ENCODE assay signal across 10 cellular contexts in genomic region chr12:122880155-122880605, GRCh38. TPM values are rescaled to one million over a fixed set of nuclear protein-coding genes. Genes with fewer than 3 reads are reported as not detected.
DNase-seq lines count a peak whose midpoint lies in the region; ATAC-seq and TF ChIP-seq lines count a peak whose summit lies in the region.
"Had no signal": no experiment of that assay in that cellular context is flagged by ENCODE, and none has a peak within 500 bp of the region (broad histone marks: within the 10 kb centered on the region; RNA-seq: fewer than 3 reads in every experiment).

No MANE protein-coding gene starts in this region.

- peak overlapping the region; percentile 5 for H3K9ac ChIP-seq in skeletal muscle satellite cell (ENCODE audit: low read depth, low read length)

- ATAC-seq in HG02973 (IDR thresholded peaks at IDR 0.05; ENCODE audit: unreplicated experiment), result no peak

- H3K4me1 ChIP-seq in SJCRH30 (peaks cover 34% of the 10 kb centered on the region), hepatocyte (ENCODE audit: insufficient read depth) (peaks cover 28% of the 10 kb centered on the region), skeletal muscle satellite cell (ENCODE audit: control insufficient read depth, insufficient read depth, low read length) (peaks cover 32% of the 10 kb centered on the region)

- peak overlapping the region; percentile 42 for H3K27ac ChIP-seq in SJCRH30
- H3K27ac ChIP-seq in hepatocyte, result peak overlapping the region; percentile 77

- no peak overlapping the region for H3K4me3 ChIP-seq in SJCRH30
- no peak overlapping the region for H3K4me3 ChIP-seq in hepatocyte
- H3K4me3 ChIP-seq in skeletal muscle satellite cell (ENCODE audit: low read length), result peak overlapping the region; percentile 3
- H3K4me3 ChIP-seq: lung had no signal

- 65% methylated on average over 9 of the region's 9 CpGs for WGBS in hepatocyte (ENCODE audit: low lambda C conversion rate, missing lambda C conversion rate)

- H3K79me2 ChIP-seq in hepatocyte, result peaks cover 99% of the 10 kb centered on the region

- TF ChIP-seq CTCF in hepatocyte (IDR thresholded peaks at IDR 0.05; ENCODE audit: poor library complexity), result no peak

- no peaks in the 10 kb centered on the region for H3K9me2 ChIP-seq in hepatocyte (replicated peaks; ENCODE audit: insufficient read depth)

- no peak overlapping the region for H2AFZ ChIP-seq in hepatocyte

- H3K36me3 ChIP-seq in SJCRH30 (no peaks in the 10 kb centered on the region), hepatocyte (replicated peaks; ENCODE audit: insufficient read depth, low read depth) (no peaks in the 10 kb centered on the region), skeletal muscle satellite cell (ENCODE audit: insufficient read depth, low read length) (peaks cover 3% of the 10 kb centered on the region)

- peaks cover 85% of the 10 kb centered on the region for H4K20me1 ChIP-seq in hepatocyte (ENCODE audit: insufficient read depth, poor library complexity, severe bottlenecking)

- DNase-seq in EH (ENCODE audit: low read depth) (peak; percentile 67), SJCRH30 (peak in 1 of 2 experiments; percentile 68), hepatocyte (ENCODE audit: low spot score) (no peak), DMS79 (lab: John Stamatoyannopoulos, UW) (no peak), glomerular visceral epithelial cell (ENCODE audit: extremely low spot score) (no peak), cerebellar nuclear complex (lab: John Stamatoyannopoulos, UW) (no peak)
- DNase-seq: activated CD4-positive, alpha-beta T cell treated with anti-CD3 and anti-CD28 coated beads, Interleukin-2, amount 10 ng/mL, durations not matched to agents 24 days and 14 days had no signal

- H3K27me3 ChIP-seq in SJCRH30 (no peaks in the 10 kb centered on the region), hepatocyte (no peaks in the 10 kb centered on the region), skeletal muscle satellite cell (ENCODE audit: control insufficient read depth, insufficient read depth, low read length) (no peaks in the 10 kb centered on the region)

- H3K4me2 ChIP-seq in hepatocyte (peak overlapping the region; percentile 34), skeletal muscle satellite cell (ENCODE audit: low read length) (peak overlapping the region; percentile 29)

- H3K9me3 ChIP-seq in SJCRH30 (replicated peaks) (no peaks in the 10 kb centered on the region), hepatocyte (ENCODE audit: low read depth) (no peaks in the 10 kb centered on the region), skeletal muscle satellite cell (replicated peaks; ENCODE audit: low read length) (no peaks in the 10 kb centered on the region)

RNA-seq across cellular contexts. Expression of gene VPS37B, which starts 15.7 kb away (rescaled TPM):
- 33.2 and 34.2 TPM in 2 replicates for total RNA-seq in SJCRH30 (2014; rRNA removed; shearing (Covaris generic))
- 23.5 and 24.7 TPM in 2 replicates for total RNA-seq in hepatocyte
- polyA plus RNA-seq in hepatocyte, result 29.0 and 35.3 TPM in 2 replicates
- total RNA-seq in skeletal muscle satellite cell (2012; rRNA removed), result 19.2 and 22.1 TPM in 2 replicates

RNA-seq across cellular contexts. Expression of gene HIP1R, which starts 44.9 kb away (rescaled TPM):
- total RNA-seq in SJCRH30 (2014; rRNA removed; shearing (Covaris generic)), result 6.5 and 9.8 TPM in 2 replicates
- total RNA-seq in hepatocyte, result 36.0 and 44.3 TPM in 2 replicates
- polyA plus RNA-seq in hepatocyte, result 31.8 and 33.1 TPM in 2 replicates
- 20.5 and 30.2 TPM in 2 replicates for total RNA-seq in skeletal muscle satellite cell (2012; rRNA removed)
